Comparison of ENCODE assay signal across 25 cellular contexts in genomic region chr4:18684932-18685331, GRCh38.
A peak's percentile ranks its signal among the peaks of the same experiment; 100 is the strongest.
DNase-seq lines count a peak whose midpoint lies in the region; ATAC-seq, FAIRE-seq and TF ChIP-seq lines count a peak whose summit lies in the region.
"Had no signal": no experiment of that assay in that cellular context is flagged by ENCODE, and none has a peak within 500 bp of the region (broad histone marks: within the 10 kb centered on the region; RNA-seq: fewer than 3 reads in every experiment).

No MANE protein-coding gene starts in this region.

- H3K14ac ChIP-seq in trophoblast cell (ENCODE audit: low read length): no peak overlapping the region

- H2AK5ac ChIP-seq in trophoblast cell (ENCODE audit: low read length): no peak overlapping the region

- no peak overlapping the region for H3K23ac ChIP-seq in trophoblast cell (ENCODE audit: low read length)

- H3K4ac ChIP-seq in trophoblast cell (ENCODE audit: low read depth, low read length): no peak overlapping the region

- no peaks in the 10 kb centered on the region for H3K9me3 ChIP-seq in astrocyte (ENCODE audit: insufficient read depth, low read depth, low read length)
- H3K9me3 ChIP-seq in trophoblast cell (ENCODE audit: insufficient read depth, low read depth, low read length): no peaks in the 10 kb centered on the region
- H3K9me3 ChIP-seq: BE2C, SJCRH30 had no signal

- H2AFZ ChIP-seq in astrocyte (ENCODE audit: low read depth, low read length) (no peak overlapping the region), trophoblast cell (ENCODE audit: insufficient read depth, low read length, poor library complexity) (no peak overlapping the region)

- H3K9me3 Mint-ChIP-seq in HFFc6 (no peaks in the 10 kb centered on the region), astrocyte (ENCODE audit: unreplicated experiment) (no peaks in the 10 kb centered on the region), glutamatergic neuron (ENCODE audit: unreplicated experiment) (no peaks in the 10 kb centered on the region)
- H3K9me3 Mint-ChIP-seq: CD14-positive monocyte had no signal

- H3K27me3 Mint-ChIP-seq in HFFc6 (ENCODE audit: insufficient read depth): no peaks in the 10 kb centered on the region; the same call in 1 of the 2 replicates
- H3K27me3 Mint-ChIP-seq in astrocyte (ENCODE audit: low read depth, unreplicated experiment): peaks cover 1% of the 10 kb centered on the region
- H3K27me3 Mint-ChIP-seq in glutamatergic neuron (ENCODE audit: unreplicated experiment): no peaks in the 10 kb centered on the region
- H3K27me3 Mint-ChIP-seq: CD8-positive, alpha-beta memory T cell had no signal

- H2BK12ac ChIP-seq in trophoblast cell (ENCODE audit: low read length): no peak overlapping the region

- no CpG with 5 or more reads among the region's 4 CpGs for WGBS in trophoblast cell (ENCODE audit: extremely low coverage, insufficient coverage, insufficient read length)

- H3K27me3 ChIP-seq in astrocyte (ENCODE audit: insufficient read depth, low read length): no peaks in the 10 kb centered on the region
- H3K27me3 ChIP-seq in trophoblast cell (ENCODE audit: insufficient read depth, low read length): no peaks in the 10 kb centered on the region
- H3K27me3 ChIP-seq: BE2C, SJCRH30 had no signal

- H2BK120ac ChIP-seq in trophoblast cell (ENCODE audit: insufficient read depth, low read length, poor library complexity): no peak overlapping the region

- no peak for DNase-seq in HFFc6
- no peak for DNase-seq in astrocyte (ENCODE audit: low read depth)
- no peak for DNase-seq in glutamatergic neuron
- DNase-seq in trophoblast cell: no peak
- DNase-seq in Ammon's horn (ENCODE audit: low spot score): no peak
- DNase-seq in H54 (ENCODE audit: insufficient read length, low spot score): no peak
- DNase-seq: BE2C; CD8-positive, alpha-beta memory T cell; GDM1; GOT3; Karpas-422; NCI-H1092 treated with DMSO at 0.1 percent for 48 hours; NCI-H1436; NCI-H187 treated with DMSO at 0.1 percent for 48 hours; NCI-H2171 treated with DMSO at 0.1 percent for 48 hours; NCI-H345; NCI-H510A treated with DMSO at 0.1 percent for 48 hours; NCI-H748 treated with DMSO at 0.1 percent for 48 hours; SJCRH30 had no signal

- no peaks in the 10 kb centered on the region for H3K79me2 ChIP-seq in astrocyte (ENCODE audit: insufficient read depth, low read length)
- H3K79me2 ChIP-seq in trophoblast cell (ENCODE audit: control insufficient read depth, insufficient read depth, low read length, poor library complexity): no peaks in the 10 kb centered on the region

- no peak overlapping the region for H3K18ac ChIP-seq in trophoblast cell (ENCODE audit: low read length)

- H3K79me1 ChIP-seq in trophoblast cell (ENCODE audit: low read length): peaks cover 5% of the 10 kb centered on the region

- no peak for FAIRE-seq in astrocyte (lab: Jason Lieb, UNC)
- FAIRE-seq in H54 (lab: Jason Lieb, UNC): no peak
- FAIRE-seq: GM12878, HepG2 had no signal

- H3K4me3 Mint-ChIP-seq in HFFc6: 0 out of 2 replicates have a peak overlapping the region, but pooled peaks have one; percentile 2
- no peak overlapping the region for H3K4me3 Mint-ChIP-seq in astrocyte (ENCODE audit: unreplicated experiment)
- no peak overlapping the region for H3K4me3 Mint-ChIP-seq in glutamatergic neuron (ENCODE audit: unreplicated experiment)
- H3K4me3 Mint-ChIP-seq: CD14-positive monocyte; CD8-positive, alpha-beta memory T cell had no signal

- no peak overlapping the region for H4K12ac ChIP-seq in trophoblast cell (ENCODE audit: low read depth, low read length)

- H3K4me3 ChIP-seq in astrocyte (ENCODE audit: insufficient read depth, low read depth, low read length): no peak overlapping the region
- no peak overlapping the region for H3K4me3 ChIP-seq in trophoblast cell (ENCODE audit: low read depth, low read length)
- H3K4me3 ChIP-seq: GM12878, SJCRH30 had no signal

- H3K4me2 ChIP-seq in astrocyte (ENCODE audit: low read length) (peak overlapping the region; percentile 43), trophoblast cell (ENCODE audit: low read length) (no peak overlapping the region)

- H3K9ac ChIP-seq in astrocyte (ENCODE audit: low read length): no peak overlapping the region
- no peak overlapping the region for H3K9ac ChIP-seq in trophoblast cell (ENCODE audit: low read length)

- peaks cover 8% of the 10 kb centered on the region for H3K4me1 ChIP-seq in astrocyte (ENCODE audit: insufficient read depth, low read length)
- no peaks in the 10 kb centered on the region for H3K4me1 ChIP-seq in trophoblast cell (ENCODE audit: control insufficient read depth in 1 of 2, insufficient read depth in 2 of 2, low read length in 2 of 2)
- H3K4me1 ChIP-seq: BE2C had no signal

- no peaks in the 10 kb centered on the region for H3K36me3 ChIP-seq in astrocyte (ENCODE audit: insufficient read depth, low read length)
- no peaks in the 10 kb centered on the region for H3K36me3 ChIP-seq in trophoblast cell (ENCODE audit: control insufficient read depth in 1 of 2, insufficient read depth in 2 of 2, low read length in 2 of 2)
- H3K36me3 ChIP-seq: BE2C, SJCRH30 had no signal

- no peak for ATAC-seq in HG03139 (IDR thresholded peaks at IDR 0.05; ENCODE audit: unreplicated experiment)
- ATAC-seq: GM12878, HCT116, HepG2, Right ventricle myocardium inferior had no signal

- H4K8ac ChIP-seq in trophoblast cell (ENCODE audit: low read depth, low read length): peak overlapping the region; percentile 19

- H3K27ac ChIP-seq in astrocyte (ENCODE audit: low read depth, low read length) (no peak overlapping the region), trophoblast cell (ENCODE audit: low read depth, low read length) (no peak overlapping the region)
- H3K27ac ChIP-seq: SJCRH30 had no signal

- no peak for TF ChIP-seq CTCF in HFFc6 (IDR thresholded peaks at IDR 0.05)
- TF ChIP-seq CTCF in astrocyte (IDR thresholded peaks at IDR 0.05; ENCODE audit: insufficient read depth, low read depth, low read length): no peak
- TF ChIP-seq CTCF in glutamatergic neuron (IDR thresholded peaks at IDR 0.05; ENCODE audit: partially characterized antibody, unreplicated experiment): no peak

- H3K27ac Mint-ChIP-seq in HFFc6: no peak overlapping the region; the same call in 1 of the 2 replicates
- H3K27ac Mint-ChIP-seq in astrocyte (ENCODE audit: unreplicated experiment): no peak overlapping the region
- H3K27ac Mint-ChIP-seq in glutamatergic neuron (ENCODE audit: unreplicated experiment): peak overlapping the region; percentile 5
- H3K27ac Mint-ChIP-seq: CD14-positive monocyte; CD8-positive, alpha-beta memory T cell had no signal

- TF ChIP-seq POLR2A in H54 (IDR thresholded peaks at IDR 0.05; ENCODE audit: low read depth, low read length): no peak

- H4K20me1 ChIP-seq in astrocyte (ENCODE audit: insufficient read depth, low read length): no peaks in the 10 kb centered on the region

- no peak overlapping the region for H2BK5ac ChIP-seq in trophoblast cell (ENCODE audit: low read depth, low read length, poor library complexity)

- no peak overlapping the region for H4K91ac ChIP-seq in trophoblast cell (ENCODE audit: low read depth, low read length)

- H3K4me1 Mint-ChIP-seq in HFFc6 (ENCODE audit: low read depth) (peaks cover 41% of the 10 kb centered on the region), astrocyte (ENCODE audit: low read depth, unreplicated experiment) (no peaks in the 10 kb centered on the region), glutamatergic neuron (ENCODE audit: low read depth, unreplicated experiment) (peaks cover 9% of the 10 kb centered on the region)
- H3K4me1 Mint-ChIP-seq: CD14-positive monocyte; CD8-positive, alpha-beta memory T cell had no signal

- H3K36me3 Mint-ChIP-seq in HFFc6 (ENCODE audit: low read depth) (no peaks in the 10 kb centered on the region), astrocyte (ENCODE audit: low read depth, unreplicated experiment) (no peaks in the 10 kb centered on the region), glutamatergic neuron (ENCODE audit: unreplicated experiment) (no peaks in the 10 kb centered on the region)
- H3K36me3 Mint-ChIP-seq: CD14-positive monocyte; CD8-positive, alpha-beta memory T cell had no signal
